Comparison of ENCODE assay signal across 12 cellular contexts in genomic region chr5:96733771-96734498, GRCh38.
DNase-seq lines count a peak whose midpoint lies in the region; ATAC-seq and TF ChIP-seq lines count a peak whose summit lies in the region.
"Had no signal": no experiment of that assay in that cellular context is flagged by ENCODE, and none has a peak within 500 bp of the region (broad histone marks: within the 10 kb centered on the region; RNA-seq: fewer than 3 reads in every experiment).

No MANE protein-coding gene starts in this region.

- DNase-seq in A172 (ENCODE audit: low spot score) (peak; percentile 19), HFFc6 (no peak), left colon (no peak), NCI-H1105 (lab: John Stamatoyannopoulos, UW) (no peak), GM13977 (ENCODE audit: low spot score) (no peak)
- no peak for DNase-seq in stimulated activated CD4-positive, alpha-beta T cell treated with anti-CD3 and anti-CD28 coated beads, Interleukin-15, amount 100 ng/mL, for 24 hours
- DNase-seq: activated gamma-delta T cell treated with Interleukin-2 at 50 U/mL for 16 hours; NCI-H2107; stimulated activated CD4-positive, alpha-beta T cell treated with anti-CD3 and anti-CD28 coated beads, Interleukin-12 subunit alpha, Interleukin-12 subunit beta, amount 100 ng/mL, for 4 hours had no signal

- intact Hi-C loops in left colon (cut with DNase I, micrococcal nuclease) = no loop called here

- in situ Hi-C loops in GM13977 (cut with MboI; ENCODE audit: low pct_unique_long_range_greater_than_20kb, low sequenced_read_pairs, unreplicated experiment) = no loop called here

- no peak for ATAC-seq in activated T-helper 17 cell treated with anti-CD3 and anti-CD28 coated beads, Interleukin-2, amount 50 U/mL, for 72 hours (replicated peaks)
- ATAC-seq in left colon (peak; percentile 49), GM19395 (IDR thresholded peaks at IDR 0.05; ENCODE audit: unreplicated experiment) (no peak)

- no peak overlapping the region; the same call in 1 of the 2 replicates for H3K4me3 Mint-ChIP-seq in HFFc6
- no peak overlapping the region for H3K4me3 Mint-ChIP-seq in activated T-helper 17 cell treated with anti-CD3 and anti-CD28 coated beads, Interleukin-2, amount 50 U/mL, for 72 hours
- H3K4me3 Mint-ChIP-seq: T-helper 2 cell treated with Interferon-gamma antibody and Interleukin-4, amounts not matched to agents 5 μg/mL and 100 μg/mL, for 36 hours had no signal

- TF ChIP-seq CTCF in HFFc6 (IDR thresholded peaks at IDR 0.05) (no peak), GM13977 (IDR thresholded peaks at IDR 0.05; ENCODE audit: extremely low read depth, insufficient read depth, missing control alignments) (no peak)

- peaks cover 47% of the 10 kb centered on the region for H3K36me3 Mint-ChIP-seq in HFFc6 (ENCODE audit: low read depth)
- peaks cover 91% of the 10 kb centered on the region for H3K36me3 Mint-ChIP-seq in activated T-helper 17 cell treated with anti-CD3 and anti-CD28 coated beads, Interleukin-2, amount 50 U/mL, for 72 hours (ENCODE audit: low read depth)

- H3K27me3 Mint-ChIP-seq in HFFc6 (ENCODE audit: insufficient read depth) = no peaks in the 10 kb centered on the region; the same call in none of the 2 replicates
- H3K27me3 Mint-ChIP-seq in activated T-helper 17 cell treated with anti-CD3 and anti-CD28 coated beads, Interleukin-2, amount 50 U/mL, for 72 hours = no peaks in the 10 kb centered on the region

- peak overlapping the region; percentile 39 for H3K27ac Mint-ChIP-seq in HFFc6
- H3K27ac Mint-ChIP-seq in activated T-helper 17 cell treated with anti-CD3 and anti-CD28 coated beads, Interleukin-2, amount 50 U/mL, for 72 hours = peak overlapping the region; percentile 26
- H3K27ac Mint-ChIP-seq: T-helper 2 cell treated with Interferon-gamma antibody and Interleukin-4, amounts not matched to agents 5 μg/mL and 100 μg/mL, for 36 hours had no signal

- H3K9me3 Mint-ChIP-seq in HFFc6 = no peaks in the 10 kb centered on the region
- no peaks in the 10 kb centered on the region for H3K9me3 Mint-ChIP-seq in activated T-helper 17 cell treated with anti-CD3 and anti-CD28 coated beads, Interleukin-2, amount 50 U/mL, for 72 hours
- H3K9me3 Mint-ChIP-seq: T-helper 2 cell treated with Interferon-gamma antibody and Interleukin-4, amounts not matched to agents 5 μg/mL and 100 μg/mL, for 36 hours had no signal

- H3K4me1 Mint-ChIP-seq in HFFc6 (ENCODE audit: low read depth) = peaks cover 44% of the 10 kb centered on the region
- peaks cover 19% of the 10 kb centered on the region for H3K4me1 Mint-ChIP-seq in activated T-helper 17 cell treated with anti-CD3 and anti-CD28 coated beads, Interleukin-2, amount 50 U/mL, for 72 hours
